ENCODE assay signal across 8 cellular contexts in genomic region chr12:106245767-106246166, GRCh38. TPM values are rescaled to one million over a fixed set of nuclear protein-coding genes. Genes with fewer than 3 reads are reported as not detected.
DNase-seq lines count a peak whose midpoint lies in the region; ATAC-seq and TF ChIP-seq lines count a peak whose summit lies in the region.

No MANE protein-coding gene starts in this region.

- peaks cover 48% of the 10 kb centered on the region for H3K36me3 ChIP-seq in mesodermal cell (ENCODE audit: control insufficient read depth, insufficient read depth, low read length)

- POLR2A ChIA-PET in MCF 10A (lab: Yijun Ruan, JAX): interaction anchor here (1.0 to 3.9 kb wide), 11 partner anchors 17 to 813 kb away, joined by 3 to 29 read pairs (median 5); partner anchors contain the start of genes POLR3B and TCP11L2

- peaks cover 10 to 25% (median 20%) of the 10 kb centered on the region in 3 experiments; a peak in 6 of 7 replicates for H3K36me3 Mint-ChIP-seq in H9 (ENCODE audit: insufficient read depth in 1 of 3, low read depth in 3 of 3)
- H3K36me3 Mint-ChIP-seq in MCF 10A (ENCODE audit: insufficient read depth, unreplicated experiment): peaks cover 42% of the 10 kb centered on the region

- H3K4me3 ChIP-seq in mesodermal cell (ENCODE audit: extremely low read depth, insufficient read depth, low read length, poor library complexity, severe bottlenecking): peak overlapping the region; percentile 82

- H2BK15ac ChIP-seq in H9 (ENCODE audit: low read depth, low read length): no peak overlapping the region

- H4K91ac ChIP-seq in H9 (ENCODE audit: insufficient read length, low read depth, low read length): no peak overlapping the region

- H3K27me3 Mint-ChIP-seq in H9 (ENCODE audit: low read depth) (peaks cover 2% of the 10 kb centered on the region; the same call in 1 of the 2 replicates), MCF 10A (ENCODE audit: insufficient read depth, unreplicated experiment) (no peaks in the 10 kb centered on the region)

- TF ChIP-seq CTCF in H9 (conservative IDR thresholded peaks at IDR 0.05) (no peak), MCF 10A (IDR thresholded peaks at IDR 0.05; ENCODE audit: unreplicated experiment) (no peak)

- H3K27ac ChIP-seq in H9 (ENCODE audit: insufficient read length, low read depth, low read length): no peak overlapping the region
- no peak overlapping the region for H3K27ac ChIP-seq in mesodermal cell (ENCODE audit: low read depth, low read length, severe bottlenecking)

- no peak overlapping the region for H3K4ac ChIP-seq in H9 (ENCODE audit: low read depth, low read length)

- no peak overlapping the region for H2BK120ac ChIP-seq in H9 (ENCODE audit: low read depth, low read length, poor library complexity, severe bottlenecking)

- peak; percentile 44 for DNase-seq in 8988T
- DNase-seq in H9: peak; percentile 26
- peak; percentile 90 for DNase-seq in MCF 10A (ENCODE audit: unreplicated experiment)
- no peak for DNase-seq in stimulated activated CD8-positive, alpha-beta memory T cell treated with anti-CD3 and anti-CD28 coated beads, Interleukin-4, amount 100 ng/mL, for 48 hours

- no peak overlapping the region for H3K23ac ChIP-seq in H9 (ENCODE audit: insufficient read length, low read depth, low read length)

- H3K9me3 ChIP-seq in H9 (ENCODE audit: control insufficient read depth, low read depth, low read length): no peaks in the 10 kb centered on the region
- no peaks in the 10 kb centered on the region for H3K9me3 ChIP-seq in mesodermal cell (ENCODE audit: control insufficient read depth, low read length)

- H2BK5ac ChIP-seq in H9 (ENCODE audit: insufficient read length, low read length): no peak overlapping the region

- H3K4me1 Mint-ChIP-seq in H9: peaks cover 20 to 22% of the 10 kb centered on the region in 2 experiments
- peaks cover 23% of the 10 kb centered on the region for H3K4me1 Mint-ChIP-seq in MCF 10A (ENCODE audit: insufficient read depth, unreplicated experiment)

- WGBS in H9 (ENCODE audit: extremely low coverage, insufficient read length, low lambda C conversion rate): no CpG with 5 or more reads among the region's 12 CpGs
- WGBS in mesodermal cell (ENCODE audit: insufficient coverage in 2 of 2), 2 experiments: 92 to 94% methylated on average over 12 of the region's 12 CpGs

- no peak overlapping the region for H4K5ac ChIP-seq in H9 (ENCODE audit: insufficient read length, low read depth, low read length)

- H2BK20ac ChIP-seq in H9 (ENCODE audit: low read depth, low read length, poor library complexity, severe bottlenecking): no peak overlapping the region

- ATAC-seq in HG02981 (IDR thresholded peaks at IDR 0.05; ENCODE audit: unreplicated experiment) (no peak), HG03521 (IDR thresholded peaks at IDR 0.05; ENCODE audit: unreplicated experiment) (no peak), GM21528 (IDR thresholded peaks at IDR 0.05; ENCODE audit: low FRiP score, unreplicated experiment) (no peak)

- no peak overlapping the region; a peak in 1 of 7 replicates for H3K27ac Mint-ChIP-seq in H9
- H3K27ac Mint-ChIP-seq in MCF 10A (ENCODE audit: low read depth, unreplicated experiment): peak overlapping the region; percentile 76

- peaks cover 3% of the 10 kb centered on the region for H3K79me1 ChIP-seq in H9 (ENCODE audit: insufficient read depth, low read depth, low read length, poor library complexity, severe bottlenecking)

- intact Hi-C loops in MCF 10A (cut with micrococcal nuclease): loop anchor here (1.0 to 10.0 kb wide), 3 partner anchors 18 to 849 kb away; partner anchors contain the start of gene CRY1

- no TSS peak for BruUV-seq in MCF 10A (replicated peaks; lab: Mats Ljungman, UMichigan)

- no peak overlapping the region for H3K14ac ChIP-seq in H9 (ENCODE audit: insufficient read depth, low read length)

- no peaks in the 10 kb centered on the region for H3K79me2 ChIP-seq in H9 (ENCODE audit: insufficient read depth, low read length)

- H3K4me1 ChIP-seq in H9 (ENCODE audit: insufficient read depth, low read length) (no peaks in the 10 kb centered on the region), mesodermal cell (ENCODE audit: control insufficient read depth, insufficient read depth, low read length, poor library complexity, severe bottlenecking) (peaks cover 8% of the 10 kb centered on the region)

- no peaks in the 10 kb centered on the region for H4K20me1 ChIP-seq in H9 (ENCODE audit: control insufficient read depth, insufficient read depth, insufficient read length)

- H3K18ac ChIP-seq in H9 (ENCODE audit: insufficient read length, low read depth, low read length): no peak overlapping the region

- no peaks in the 10 kb centered on the region for H3K27me3 ChIP-seq in H9 (ENCODE audit: insufficient read depth, low read length)

- no peak overlapping the region for H2AK5ac ChIP-seq in H9 (ENCODE audit: insufficient read length, low read length)

- CTCF ChIA-PET in MCF 10A (lab: Yijun Ruan, JAX): interaction anchor here (0.9 to 2.1 kb wide), 6 partner anchors 18 to 1051 kb away, joined by 3 to 15 read pairs (median 7); no protein-coding TSS in a partner anchor

- no peak overlapping the region for H2BK12ac ChIP-seq in H9 (ENCODE audit: insufficient read length, low read depth, low read length)

- H3K9me3 Mint-ChIP-seq in H9 (no peaks in the 10 kb centered on the region), MCF 10A (ENCODE audit: unreplicated experiment) (no peaks in the 10 kb centered on the region)

- H3K23me2 ChIP-seq in H9 (ENCODE audit: insufficient read length, low read depth, low read length, poor library complexity, severe bottlenecking): peaks cover 10% of the 10 kb centered on the region

- no peak overlapping the region for H3K9ac ChIP-seq in H9 (ENCODE audit: extremely low read depth, insufficient read length, low read length)

- H3K56ac ChIP-seq in H9 (ENCODE audit: insufficient read length, low read depth, low read length): no peak overlapping the region

- no peak overlapping the region for H2AFZ ChIP-seq in H9 (ENCODE audit: low read length)

- no peak overlapping the region for H3K4me2 ChIP-seq in H9 (ENCODE audit: insufficient read depth, insufficient read length, low read length)

- H3K4me3 Mint-ChIP-seq in H9: peak overlapping the region; percentile 72 to 81; a peak in 4 of 5 replicates
- peak overlapping the region; percentile 76 for H3K4me3 Mint-ChIP-seq in MCF 10A (ENCODE audit: unreplicated experiment)

- H4K8ac ChIP-seq in H9 (replicated peaks; ENCODE audit: insufficient read length, low read depth, low read length): no peak overlapping the region

- no peak overlapping the region for H3T11ph ChIP-seq in H9 (ENCODE audit: low read length)

RNA-seq across cellular contexts. Expression of gene CKAP4, which starts 2.1 kb away (rescaled TPM):
- total RNA-seq in H9 (2021): 59.6 and 62.4 TPM in 2 replicates
- 101 and 118 TPM in 2 replicates for total RNA-seq in MCF 10A (2022)
- 278 TPM for polyA plus RNA-seq in mesodermal cell (2013, experiment 1 of 2)
- 250 TPM for polyA plus RNA-seq in mesodermal cell (2013, experiment 2 of 2)

RNA-seq across cellular contexts. Expression of gene TCP11L2, which starts 56.8 kb away (rescaled TPM):
- 5.8 and 6.1 TPM in 2 replicates for total RNA-seq in H9 (2021)
- 10.2 and 11.4 TPM in 2 replicates for total RNA-seq in MCF 10A (2022)
- 12.3 TPM for polyA plus RNA-seq in mesodermal cell (2013, experiment 1 of 2)
- polyA plus RNA-seq in mesodermal cell (2013, experiment 2 of 2): 13.3 TPM
